ENCODE assay signal across 1 cellular context in the genomic region with DNA sequence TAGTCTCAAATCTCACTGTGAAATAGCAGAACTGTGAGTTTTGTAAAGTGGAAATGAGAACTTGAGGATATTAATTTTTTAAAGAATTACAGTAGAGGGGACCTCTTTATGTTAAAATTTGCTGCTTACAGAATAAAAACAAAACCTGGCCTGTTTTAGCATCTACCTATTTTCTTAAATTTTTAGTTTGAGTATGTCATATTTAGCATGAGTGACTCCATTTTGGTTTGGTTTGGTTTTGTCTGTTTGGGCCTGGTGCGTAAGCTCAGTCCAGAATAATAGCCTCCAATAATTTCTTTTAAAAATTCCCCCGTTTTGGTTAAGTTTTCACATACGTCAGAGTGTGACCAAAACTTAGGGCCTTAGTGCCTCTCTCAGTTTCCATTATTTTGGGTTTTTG.
TF ChIP-seq lines count a peak whose summit lies in the region.

No MANE protein-coding gene starts in this region.

TF ChIP-seq in GM12878, 131 proteins besides CTCF, POLR2A, EP300 and RAD21 (continued from another document):
- TF ChIP-seq, protein P1, sequence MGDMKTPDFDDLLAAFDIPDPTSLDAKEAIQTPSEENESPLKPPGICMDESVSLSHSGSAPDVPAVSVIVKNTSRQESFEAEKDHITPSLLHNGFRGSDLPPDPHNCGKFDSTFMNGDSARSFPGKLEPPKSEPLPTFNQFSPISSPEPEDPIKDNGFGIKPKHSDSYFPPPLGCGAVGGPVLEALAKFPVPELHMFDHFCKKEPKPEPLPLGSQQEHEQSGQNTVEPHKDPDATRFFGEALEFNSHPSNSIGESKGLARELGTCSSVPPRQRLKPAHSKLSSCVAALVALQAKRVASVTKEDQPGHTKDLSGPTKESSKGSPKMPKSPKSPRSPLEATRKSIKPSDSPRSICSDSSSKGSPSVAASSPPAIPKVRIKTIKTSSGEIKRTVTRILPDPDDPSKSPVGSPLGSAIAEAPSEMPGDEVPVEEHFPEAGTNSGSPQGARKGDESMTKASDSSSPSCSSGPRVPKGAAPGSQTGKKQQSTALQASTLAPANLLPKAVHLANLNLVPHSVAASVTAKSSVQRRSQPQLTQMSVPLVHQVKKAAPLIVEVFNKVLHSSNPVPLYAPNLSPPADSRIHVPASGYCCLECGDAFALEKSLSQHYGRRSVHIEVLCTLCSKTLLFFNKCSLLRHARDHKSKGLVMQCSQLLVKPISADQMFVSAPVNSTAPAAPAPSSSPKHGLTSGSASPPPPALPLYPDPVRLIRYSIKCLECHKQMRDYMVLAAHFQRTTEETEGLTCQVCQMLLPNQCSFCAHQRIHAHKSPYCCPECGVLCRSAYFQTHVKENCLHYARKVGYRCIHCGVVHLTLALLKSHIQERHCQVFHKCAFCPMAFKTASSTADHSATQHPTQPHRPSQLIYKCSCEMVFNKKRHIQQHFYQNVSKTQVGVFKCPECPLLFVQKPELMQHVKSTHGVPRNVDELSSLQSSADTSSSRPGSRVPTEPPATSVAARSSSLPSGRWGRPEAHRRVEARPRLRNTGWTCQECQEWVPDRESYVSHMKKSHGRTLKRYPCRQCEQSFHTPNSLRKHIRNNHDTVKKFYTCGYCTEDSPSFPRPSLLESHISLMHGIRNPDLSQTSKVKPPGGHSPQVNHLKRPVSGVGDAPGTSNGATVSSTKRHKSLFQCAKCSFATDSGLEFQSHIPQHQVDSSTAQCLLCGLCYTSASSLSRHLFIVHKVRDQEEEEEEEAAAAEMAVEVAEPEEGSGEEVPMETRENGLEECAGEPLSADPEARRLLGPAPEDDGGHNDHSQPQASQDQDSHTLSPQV (IDR thresholded peaks at IDR 0.05), result peak; percentile 96
- TF ChIP-seq, protein P2, sequence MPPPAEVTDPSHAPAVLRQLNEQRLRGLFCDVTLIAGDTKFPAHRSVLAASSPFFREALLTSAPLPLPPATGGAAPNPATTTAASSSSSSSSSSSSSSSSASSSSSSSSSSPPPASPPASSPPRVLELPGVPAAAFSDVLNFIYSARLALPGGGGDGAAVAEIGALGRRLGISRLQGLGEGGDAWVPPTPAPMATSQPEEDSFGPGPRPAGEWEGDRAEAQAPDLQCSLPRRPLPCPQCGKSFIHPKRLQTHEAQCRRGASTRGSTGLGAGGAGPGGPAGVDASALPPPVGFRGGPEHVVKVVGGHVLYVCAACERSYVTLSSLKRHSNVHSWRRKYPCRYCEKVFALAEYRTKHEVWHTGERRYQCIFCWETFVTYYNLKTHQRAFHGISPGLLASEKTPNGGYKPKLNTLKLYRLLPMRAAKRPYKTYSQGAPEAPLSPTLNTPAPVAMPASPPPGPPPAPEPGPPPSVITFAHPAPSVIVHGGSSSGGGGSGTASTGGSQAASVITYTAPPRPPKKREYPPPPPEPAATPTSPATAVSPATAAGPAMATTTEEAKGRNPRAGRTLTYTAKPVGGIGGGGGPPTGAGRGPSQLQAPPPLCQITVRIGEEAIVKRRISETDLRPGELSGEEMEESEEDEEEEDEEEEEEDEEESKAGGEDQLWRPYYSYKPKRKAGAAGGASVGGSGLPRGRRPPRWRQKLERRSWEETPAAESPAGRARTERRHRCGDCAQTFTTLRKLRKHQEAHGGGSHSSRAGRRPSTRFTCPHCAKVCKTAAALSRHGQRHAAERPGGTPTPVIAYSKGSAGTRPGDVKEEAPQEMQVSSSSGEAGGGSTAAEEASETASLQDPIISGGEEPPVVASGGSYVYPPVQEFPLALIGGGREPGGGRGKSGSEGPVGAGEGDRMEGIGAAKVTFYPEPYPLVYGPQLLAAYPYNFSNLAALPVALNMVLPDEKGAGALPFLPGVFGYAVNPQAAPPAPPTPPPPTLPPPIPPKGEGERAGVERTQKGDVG (CRISPR knock-in tag; IDR thresholded peaks at IDR 0.05), result peak; percentile 53; the same call in 1 of the 2 replicates
- no peak for TF ChIP-seq BMI1 (IDR thresholded peaks at IDR 0.05; ENCODE audit: borderline replicate concordance)
TF ChIP-seq in GM12878: peak in this region for 3.
